20 cellular contexts compared by ENCODE assay signal in genomic region chr22:36755316-36755715, GRCh38. TPM values are rescaled to one million over a fixed set of nuclear protein-coding genes. Genes with fewer than 3 reads are reported as not detected.
DNase-seq lines count a peak whose midpoint lies in the region; FAIRE-seq and TF ChIP-seq lines count a peak whose summit lies in the region.
"Had no signal": no experiment of that assay in that cellular context is flagged by ENCODE, and none has a peak within 500 bp of the region (broad histone marks: within the 10 kb centered on the region; RNA-seq: fewer than 3 reads in every experiment).

No MANE protein-coding gene starts in this region.

- H2AK5ac ChIP-seq in H1 (ENCODE audit: low read depth, low read length) = no peak overlapping the region

- peaks cover 47% of the 10 kb centered on the region for H3K4me1 ChIP-seq in BLaER1
- peaks cover 0 to 7% (median 0%) of the 10 kb centered on the region in 4 experiments; a peak in 2 of 7 replicates for H3K4me1 ChIP-seq in H1 (replicated peaks in 1 of 4; ENCODE audit: control insufficient read depth in 3 of 4, insufficient read depth in 4 of 4, low read length in 3 of 4)
- peaks cover 0 to 21% (median 0%) of the 10 kb centered on the region in 6 donors for H3K4me1 ChIP-seq in spleen

- no peak for TF ChIP-seq POLR2A in H1 (IDR thresholded peaks at IDR 0.05; ENCODE audit: control extremely low read depth in 1 of 2, low read depth in 2 of 2, low read length in 2 of 2)
- no peak for TF ChIP-seq POLR2A in spleen (IDR thresholded peaks at IDR 0.05)

- H3K18ac ChIP-seq in H1 (ENCODE audit: extremely low read depth, low read length) = no peak overlapping the region

- 93% methylated on average over 6 of the region's 6 CpGs; no CpG with 5 or more reads in 1 of the 2 experiments for whole genome bisulfite sequencing in H1 (ENCODE audit: extremely low coverage in 1 of 2, insufficient coverage in 1 of 2, insufficient read length in 1 of 2, insufficient replicate concordance in 2 of 2, low coverage in 1 of 2, low lambda C conversion rate in 2 of 2, missing lambda C conversion rate in 1 of 2), 2 experiments
- 84 to 98% (median 89%) methylated on average over 6 of the region's 6 CpGs for WGBS in spleen, 5 donors

- H4K91ac ChIP-seq in H1 (replicated peaks; ENCODE audit: insufficient read length, low read length) = no peak overlapping the region

- no peak overlapping the region for H4K8ac ChIP-seq in H1 (ENCODE audit: extremely low read depth, insufficient read depth, low read length)

- no peak for TF ChIP-seq RAD21 in H1 (IDR thresholded peaks at IDR 0.05 in 1 of 2, conservative IDR thresholded peaks at IDR 0.05 in 1 of 2; ENCODE audit: low read depth in 2 of 2, low read length in 2 of 2)

- H3K4ac ChIP-seq in H1 (replicated peaks; ENCODE audit: insufficient read length, low read depth, low read length) = no peak overlapping the region

- H3K27ac ChIP-seq in BLaER1 (peak overlapping the region; percentile 69; the same call in 1 of the 2 replicates), H1 (ENCODE audit: low read depth, low read length) (no peak overlapping the region), spleen (no peak overlapping the region)
- H3K27ac ChIP-seq: C4-2B had no signal

- H3K79me1 ChIP-seq in H1 (ENCODE audit: low read depth, low read length) = no peaks in the 10 kb centered on the region

- no peak overlapping the region for H2AFZ ChIP-seq in H1 (ENCODE audit: low read length)

- TF ChIP-seq CTCF in H1 (IDR thresholded peaks at IDR 0.05; ENCODE audit: control extremely low read depth in 1 of 3, insufficient read depth in 1 of 3, low read depth in 1 of 3, low read length in 3 of 3) = no peak
- TF ChIP-seq CTCF in spleen (IDR thresholded peaks at IDR 0.05 in 8 of 11, conservative IDR thresholded peaks at IDR 0.05 in 3 of 11) = no peak

- POLR2A ChIA-PET in H1 (lab: Charles Lee; ENCODE audit: partially characterized antibody) = no interaction called here

- H3K36me3 ChIP-seq in BLaER1 (no peaks in the 10 kb centered on the region), H7 (replicated peaks; ENCODE audit: control insufficient read depth, insufficient read depth, low read length) (no peaks in the 10 kb centered on the region), H1 (ENCODE audit: control insufficient read depth in 2 of 4, insufficient read depth in 4 of 4, low read length in 3 of 4) (no peaks in the 10 kb centered on the region), spleen (no peaks in the 10 kb centered on the region)

- H3K4me2 ChIP-seq in BLaER1 (peak overlapping the region; percentile 89; the same call in 1 of the 2 replicates), H1 (ENCODE audit: insufficient read depth in 1 of 2, low read depth in 2 of 2, low read length in 2 of 2) (no peak overlapping the region)

- DNase-seq in H7 (peak; percentile 2), H1 (ENCODE audit: low read depth in 1 of 2, low spot score in 2 of 2) (no peak), spleen (peak; percentile 12), frontal cortex (ENCODE audit: low spot score in 2 of 2) (no peak), medulla oblongata (ENCODE audit: extremely low spot score) (no peak)
- DNase-seq in stimulated activated CD4-positive, alpha-beta T cell treated with anti-CD3 and anti-CD28 coated beads, Interleukin-1b, Interleukin-23, amount 100 ng/mL, for 48 hours = no peak
- DNase-seq: ACHN; CD4-positive, alpha-beta memory T cell; DMS153; DMS79 treated with DMSO at 0.1 percent for 48 hours; EL; IMR-90 had no signal

- H3K27me3 ChIP-seq in BLaER1 = no peaks in the 10 kb centered on the region
- no peaks in the 10 kb centered on the region for H3K27me3 ChIP-seq in H7 (ENCODE audit: control insufficient read depth, insufficient read depth, low read length)
- H3K27me3 ChIP-seq in H1 (replicated peaks in 1 of 4; ENCODE audit: control insufficient read depth in 3 of 4, extremely low read depth in 1 of 4, insufficient read depth in 3 of 4, low read length in 3 of 4) = peaks cover 0 to 3% (median 0%) of the 10 kb centered on the region in 4 experiments; a peak in 2 of 7 replicates
- H3K27me3 ChIP-seq in spleen (replicated peaks in 1 of 7) = peaks cover 0 to 43% (median 16%) of the 10 kb centered on the region in 7 donors

- no peak overlapping the region for H2BK120ac ChIP-seq in H1 (replicated peaks; ENCODE audit: low read depth, low read length)

- no peaks in the 10 kb centered on the region for H3K23me2 ChIP-seq in H1 (ENCODE audit: low read depth, low read length)

- no peak overlapping the region for H3K23ac ChIP-seq in H1 (ENCODE audit: insufficient read length)

- intact Hi-C loops in spleen (cut with DNase I; ENCODE audit: low total_unique reads) = no loop called here

- no peak overlapping the region for H3K14ac ChIP-seq in H1 (ENCODE audit: insufficient read length)

- H3K9ac ChIP-seq in BLaER1 (no peak overlapping the region), H1 (replicated peaks in 1 of 4; ENCODE audit: extremely low read depth in 1 of 4, low read depth in 3 of 4, low read length in 3 of 4) (no peak overlapping the region)

- no peak overlapping the region for H2BK12ac ChIP-seq in H1 (ENCODE audit: low read depth, low read length)

- H2BK15ac ChIP-seq in H1 (ENCODE audit: low read length) = no peak overlapping the region

- no peaks in the 10 kb centered on the region for H3K9me3 ChIP-seq in BLaER1
- no peaks in the 10 kb centered on the region for H3K9me3 ChIP-seq in H1 (ENCODE audit: insufficient read depth in 2 of 2, low read depth in 1 of 2, low read length in 1 of 2)
- H3K9me3 ChIP-seq in spleen = no peaks in the 10 kb centered on the region

- H2BK5ac ChIP-seq in H1 (ENCODE audit: low read depth, low read length) = no peak overlapping the region

- H3K56ac ChIP-seq in H1 (replicated peaks; ENCODE audit: insufficient read length, low read depth, low read length) = no peak overlapping the region

- H3K79me2 ChIP-seq in H1 (ENCODE audit: control insufficient read depth in 1 of 2, insufficient read depth in 2 of 2, low read length in 2 of 2) = no peaks in the 10 kb centered on the region

- no peaks in the 10 kb centered on the region for H4K20me1 ChIP-seq in BLaER1
- peaks cover 0 to 2% of the 10 kb centered on the region in 2 experiments for H4K20me1 ChIP-seq in H1 (replicated peaks in 1 of 2; ENCODE audit: control insufficient read depth in 1 of 2, insufficient read depth in 2 of 2, low read length in 2 of 2)

- FAIRE-seq in H1 (lab: Jason Lieb, UNC) (no peak), frontal cortex (lab: Jason Lieb, UNC) (no peak)
- FAIRE-seq: D721Med, G401.6, GM12891 had no signal

- no peak overlapping the region for H4K5ac ChIP-seq in H1 (ENCODE audit: insufficient read length, low read depth, low read length)

- no peak overlapping the region for H2BK20ac ChIP-seq in H1 (ENCODE audit: low read length)

- CTCF ChIA-PET in H1 (lab: Charles Lee; ENCODE audit: partially characterized antibody) = interaction anchor here (0.7 to 5.4 kb wide), 15 partner anchors 10 to 222 kb away, joined by 3 to 60 read pairs (median 11); no protein-coding TSS in a partner anchor

- TF ChIP-seq EP300 in H1 (IDR thresholded peaks at IDR 0.05; ENCODE audit: borderline replicate concordance in 1 of 2, low read depth in 2 of 2, low read length in 2 of 2) = no peak

- H3K4me3 ChIP-seq in BLaER1 = no peak overlapping the region
- no peak overlapping the region for H3K4me3 ChIP-seq in H7 (ENCODE audit: insufficient read depth, low read depth, low read length)
- no peak overlapping the region for H3K4me3 ChIP-seq in H1 (ENCODE audit: extremely low read depth in 1 of 4, insufficient read depth in 2 of 4, low read depth in 3 of 4, low read length in 4 of 4)
- H3K4me3 ChIP-seq in spleen = no peak overlapping the region

TF ChIP-seq in H1, 55 proteins besides CTCF, POLR2A, EP300 and RAD21:
- no peak for TF ChIP-seq MAFK (IDR thresholded peaks at IDR 0.05; ENCODE audit: low read depth, low read length)
- TF ChIP-seq KDM1A (IDR thresholded peaks at IDR 0.05; ENCODE audit: borderline replicate concordance, low read length) = peak; percentile 78
TF ChIP-seq in H1: peak in this region for 1.

RNA-seq across cellular contexts. Expression of gene IFT27, which starts 20.6 kb away (rescaled TPM):
- 20.2 and 30.1 TPM in 2 replicates for total RNA-seq in H7 (2014; rRNA removed; shearing (Covaris generic))
- 44.0 and 46.2 TPM in 2 replicates for total RNA-seq in H1 (2021; fragmentation: NEBNext Ultra II Directional; extraction: Animal tissue kit (Norgen Biotek cat#: 25700))
- 36.4 and 43.9 TPM in 2 replicates for polyA plus RNA-seq in H1 (2011; rRNA removed)
- 46.2 TPM for polyA plus RNA-seq in H1 (2011; cell fraction: cytosol; rRNA removed)
- polyA plus RNA-seq in H1 (2011; cell fraction: nucleus; rRNA removed) = 60.2 TPM
- 37.7 to 46.9 TPM (median 40.6 TPM) in 4 replicates for polyA plus RNA-seq in H1 (2012, experiment 1 of 2)
- 54.8 TPM for polyA plus RNA-seq in H1 (2012, experiment 2 of 2)
- 39.2 TPM for polyA plus RNA-seq in H1 (2013, experiment 1 of 2)
- 39.3 TPM for polyA plus RNA-seq in H1 (2013, experiment 2 of 2)
- 17.0 and 23.3 TPM in 2 replicates for polyA minus RNA-seq in H1 (2011; rRNA and poly(A)+ RNA removed)
- 18.9 TPM for polyA minus RNA-seq in H1 (2011; cell fraction: cytosol; rRNA and poly(A)+ RNA removed)
- 16.5 TPM for polyA minus RNA-seq in H1 (2011; cell fraction: nucleus; rRNA and poly(A)+ RNA removed)
- total RNA-seq in spleen = 10 to 100 TPM; 12.4 to 35.4 (median 25.6) TPM
- 10 to 100 TPM; 17.5 to 23.4 (median 20.1) TPM for polyA plus RNA-seq in spleen
- total RNA-seq in frontal cortex = 17.5 TPM

RNA-seq across cellular contexts. Expression of gene CACNG2, which starts 51.8 kb away (rescaled TPM):
- 0.15 TPM in 1 of 2 replicates, not detected in the other for total RNA-seq in H7 (2014; rRNA removed; shearing (Covaris generic))
- not detected in 2 replicates for total RNA-seq in H1 (2021; fragmentation: NEBNext Ultra II Directional; extraction: Animal tissue kit (Norgen Biotek cat#: 25700))
- polyA plus RNA-seq in H1 (2011; rRNA removed) (not detected in 2 replicates), spleen (not detected)
- not detected for polyA plus RNA-seq in H1 (2011; cell fraction: cytosol; rRNA removed)
- not detected for polyA plus RNA-seq in H1 (2011; cell fraction: nucleus; rRNA removed)
- polyA plus RNA-seq in H1 (2012, experiment 1 of 2) = not detected in 4 replicates
- polyA plus RNA-seq in H1 (2012, experiment 2 of 2) = not detected
- polyA plus RNA-seq in H1 (2013, experiment 1 of 2) = 0.04 TPM
- polyA plus RNA-seq in H1 (2013, experiment 2 of 2) = not detected
- not detected in 2 replicates for polyA minus RNA-seq in H1 (2011; rRNA and poly(A)+ RNA removed)
- polyA minus RNA-seq in H1 (2011; cell fraction: cytosol; rRNA and poly(A)+ RNA removed) = not detected
- not detected for polyA minus RNA-seq in H1 (2011; cell fraction: nucleus; rRNA and poly(A)+ RNA removed)
- total RNA-seq in spleen (not detected), frontal cortex (2.4 TPM)
- total RNA-seq: A172; CD4-positive, alpha-beta memory T cell; H4; HT-29; IMR-90 had no signal
- polyA plus RNA-seq: CD4-positive, alpha-beta memory T cell; IMR-90 had no signal

Comparison
In these comparisons a context has a peak if more than half of its experiments do, and no peak if none do; other contexts are left out.
1. DNase-seq: peak in H7 (single experiment) and spleen (single experiment); none in H1 (0 of 2), frontal cortex (0 of 2), stimulated activated CD4-positive, alpha-beta T cell treated with anti-CD3 and anti-CD28 coated beads, Interleukin-1b, Interleukin-23, amount 100 ng/mL, for 48 hours (single experiment) and medulla oblongata (single experiment).